ENCODE assay signal across 17 cellular contexts in genomic region chrY:21559316-21559984, GRCh38. TPM values are rescaled to one million over a fixed set of nuclear protein-coding genes. Genes with fewer than 3 reads are reported as not detected.
"Had no signal": no experiment of that assay in that cellular context is flagged by ENCODE, and none has a peak within 500 bp of the region (broad histone marks: within the 10 kb centered on the region; RNA-seq: fewer than 3 reads in every experiment).

No MANE protein-coding gene starts in this region.

RNA-seq across cellular contexts. Expression of gene RBMY1A1, which starts 24.8 kb away (rescaled TPM):
- total RNA-seq: activated CD4-positive, alpha-beta T cell treated with anti-CD3 and anti-CD28 coated beads, Interleukin-2, amount 10 ng/mL, durations not matched to agents 7 days and 5 days; activated CD8-positive, alpha-beta T cell treated with anti-CD3 and anti-CD28 coated beads, Interleukin-2, amount 10 ng/mL, durations not matched to agents 7 days and 5 days; activated naive CD4-positive, alpha-beta T cell treated with anti-CD3 and anti-CD28 coated beads for 36 hours; body of pancreas; cardiac septum; dermis blood vessel endothelial cell; endothelial cell of umbilical vein; esophagus muscularis mucosa; gastroesophageal sphincter; heart left ventricle; kidney epithelial cell; left lung; lung microvascular endothelial cell; mesothelial cell of epicardium; natural killer cell treated with Interleukin-12 subunit alpha and Interleukin-12 subunit beta and Interleukin-15 and Interleukin-18, amount 100 ng/mL, for 72 hours; pancreas had no signal

RNA-seq across cellular contexts. Expression of gene RBMY1B, which starts 48.3 kb away (rescaled TPM):
- total RNA-seq: activated CD4-positive, alpha-beta T cell treated with anti-CD3 and anti-CD28 coated beads, Interleukin-2, amount 10 ng/mL, durations not matched to agents 7 days and 5 days; activated CD8-positive, alpha-beta T cell treated with anti-CD3 and anti-CD28 coated beads, Interleukin-2, amount 10 ng/mL, durations not matched to agents 7 days and 5 days; activated naive CD4-positive, alpha-beta T cell treated with anti-CD3 and anti-CD28 coated beads for 36 hours; body of pancreas; cardiac septum; dermis blood vessel endothelial cell; endothelial cell of umbilical vein; esophagus muscularis mucosa; gastroesophageal sphincter; heart left ventricle; kidney epithelial cell; left lung; lung microvascular endothelial cell; mesothelial cell of epicardium; natural killer cell treated with Interleukin-12 subunit alpha and Interleukin-12 subunit beta and Interleukin-15 and Interleukin-18, amount 100 ng/mL, for 72 hours; pancreas; pulmonary artery endothelial cell had no signal
